3 cellular contexts compared by ENCODE assay signal in the genomic region with DNA sequence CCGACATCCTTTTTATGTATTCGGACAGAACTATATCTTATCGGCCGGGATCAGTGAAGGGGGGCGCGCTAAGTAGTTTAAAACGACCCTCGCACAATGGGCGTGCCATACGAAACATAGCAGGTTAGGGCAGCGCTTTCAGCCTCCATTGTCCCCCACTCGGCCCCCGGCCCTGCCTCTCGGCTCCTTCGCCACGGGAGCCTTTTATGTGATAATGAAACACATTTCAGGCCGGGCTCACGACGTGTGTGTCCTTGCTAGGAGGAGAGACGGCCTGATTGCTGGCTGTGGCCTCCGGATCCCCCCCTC.
TF ChIP-seq lines count a peak whose summit lies in the region.

No MANE protein-coding gene starts in this region.

TF ChIP-seq in SK-N-SH, 30 proteins besides CTCF, POLR2A, EP300 and RAD21:
- TF ChIP-seq CHD2 (IDR thresholded peaks at IDR 0.05; ENCODE audit: low read length, partially characterized antibody) (no peak), NFIC (IDR thresholded peaks at IDR 0.05; ENCODE audit: borderline replicate concordance) (no peak), RFX5 (IDR thresholded peaks at IDR 0.05; ENCODE audit: low read length) (no peak)
TF ChIP-seq in SK-N-SH: peak in this region for 0.

TF ChIP-seq in SK-N-SH treated with all-trans-retinoic acid at 6 μM for 48 hours, 23 proteins besides CTCF, POLR2A, EP300 and RAD21:
- TF ChIP-seq OSR1 (CRISPR knock-in tag; IDR thresholded peaks at IDR 0.05): no peak
- TF ChIP-seq, protein P1, sequence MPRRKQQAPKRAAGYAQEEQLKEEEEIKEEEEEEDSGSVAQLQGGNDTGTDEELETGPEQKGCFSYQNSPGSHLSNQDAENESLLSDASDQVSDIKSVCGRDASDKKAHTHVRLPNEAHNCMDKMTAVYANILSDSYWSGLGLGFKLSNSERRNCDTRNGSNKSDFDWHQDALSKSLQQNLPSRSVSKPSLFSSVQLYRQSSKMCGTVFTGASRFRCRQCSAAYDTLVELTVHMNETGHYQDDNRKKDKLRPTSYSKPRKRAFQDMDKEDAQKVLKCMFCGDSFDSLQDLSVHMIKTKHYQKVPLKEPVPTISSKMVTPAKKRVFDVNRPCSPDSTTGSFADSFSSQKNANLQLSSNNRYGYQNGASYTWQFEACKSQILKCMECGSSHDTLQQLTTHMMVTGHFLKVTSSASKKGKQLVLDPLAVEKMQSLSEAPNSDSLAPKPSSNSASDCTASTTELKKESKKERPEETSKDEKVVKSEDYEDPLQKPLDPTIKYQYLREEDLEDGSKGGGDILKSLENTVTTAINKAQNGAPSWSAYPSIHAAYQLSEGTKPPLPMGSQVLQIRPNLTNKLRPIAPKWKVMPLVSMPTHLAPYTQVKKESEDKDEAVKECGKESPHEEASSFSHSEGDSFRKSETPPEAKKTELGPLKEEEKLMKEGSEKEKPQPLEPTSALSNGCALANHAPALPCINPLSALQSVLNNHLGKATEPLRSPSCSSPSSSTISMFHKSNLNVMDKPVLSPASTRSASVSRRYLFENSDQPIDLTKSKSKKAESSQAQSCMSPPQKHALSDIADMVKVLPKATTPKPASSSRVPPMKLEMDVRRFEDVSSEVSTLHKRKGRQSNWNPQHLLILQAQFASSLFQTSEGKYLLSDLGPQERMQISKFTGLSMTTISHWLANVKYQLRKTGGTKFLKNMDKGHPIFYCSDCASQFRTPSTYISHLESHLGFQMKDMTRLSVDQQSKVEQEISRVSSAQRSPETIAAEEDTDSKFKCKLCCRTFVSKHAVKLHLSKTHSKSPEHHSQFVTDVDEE (CRISPR knock-in tag; IDR thresholded peaks at IDR 0.05): no peak
- TF ChIP-seq, protein P2, sequence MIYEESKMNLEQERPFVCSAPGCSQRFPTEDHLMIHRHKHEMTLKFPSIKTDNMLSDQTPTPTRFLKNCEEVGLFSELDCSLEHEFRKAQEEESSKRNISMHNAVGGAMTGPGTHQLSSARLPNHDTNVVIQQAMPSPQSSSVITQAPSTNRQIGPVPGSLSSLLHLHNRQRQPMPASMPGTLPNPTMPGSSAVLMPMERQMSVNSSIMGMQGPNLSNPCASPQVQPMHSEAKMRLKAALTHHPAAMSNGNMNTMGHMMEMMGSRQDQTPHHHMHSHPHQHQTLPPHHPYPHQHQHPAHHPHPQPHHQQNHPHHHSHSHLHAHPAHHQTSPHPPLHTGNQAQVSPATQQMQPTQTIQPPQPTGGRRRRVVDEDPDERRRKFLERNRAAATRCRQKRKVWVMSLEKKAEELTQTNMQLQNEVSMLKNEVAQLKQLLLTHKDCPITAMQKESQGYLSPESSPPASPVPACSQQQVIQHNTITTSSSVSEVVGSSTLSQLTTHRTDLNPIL (CRISPR knock-in tag; IDR thresholded peaks at IDR 0.05; ENCODE audit: low read depth): no peak
- TF ChIP-seq, protein P3, sequence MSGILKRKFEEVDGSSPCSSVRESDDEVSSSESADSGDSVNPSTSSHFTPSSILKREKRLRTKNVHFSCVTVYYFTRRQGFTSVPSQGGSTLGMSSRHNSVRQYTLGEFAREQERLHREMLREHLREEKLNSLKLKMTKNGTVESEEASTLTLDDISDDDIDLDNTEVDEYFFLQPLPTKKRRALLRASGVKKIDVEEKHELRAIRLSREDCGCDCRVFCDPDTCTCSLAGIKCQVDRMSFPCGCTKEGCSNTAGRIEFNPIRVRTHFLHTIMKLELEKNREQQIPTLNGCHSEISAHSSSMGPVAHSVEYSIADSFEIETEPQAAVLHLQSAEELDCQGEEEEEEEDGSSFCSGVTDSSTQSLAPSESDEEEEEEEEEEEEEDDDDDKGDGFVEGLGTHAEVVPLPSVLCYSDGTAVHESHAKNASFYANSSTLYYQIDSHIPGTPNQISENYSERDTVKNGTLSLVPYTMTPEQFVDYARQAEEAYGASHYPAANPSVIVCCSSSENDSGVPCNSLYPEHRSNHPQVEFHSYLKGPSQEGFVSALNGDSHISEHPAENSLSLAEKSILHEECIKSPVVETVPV (CRISPR knock-in tag; IDR thresholded peaks at IDR 0.05): no peak
- no peak for TF ChIP-seq ZFP30 (CRISPR knock-in tag; IDR thresholded peaks at IDR 0.05)
- no peak for TF ChIP-seq PPARA (CRISPR knock-in tag; IDR thresholded peaks at IDR 0.05; ENCODE audit: borderline replicate concordance)
- TF ChIP-seq ARNTL (CRISPR knock-in tag; IDR thresholded peaks at IDR 0.05; ENCODE audit: borderline replicate concordance, low read depth): no peak
- TF ChIP-seq, protein P4, sequence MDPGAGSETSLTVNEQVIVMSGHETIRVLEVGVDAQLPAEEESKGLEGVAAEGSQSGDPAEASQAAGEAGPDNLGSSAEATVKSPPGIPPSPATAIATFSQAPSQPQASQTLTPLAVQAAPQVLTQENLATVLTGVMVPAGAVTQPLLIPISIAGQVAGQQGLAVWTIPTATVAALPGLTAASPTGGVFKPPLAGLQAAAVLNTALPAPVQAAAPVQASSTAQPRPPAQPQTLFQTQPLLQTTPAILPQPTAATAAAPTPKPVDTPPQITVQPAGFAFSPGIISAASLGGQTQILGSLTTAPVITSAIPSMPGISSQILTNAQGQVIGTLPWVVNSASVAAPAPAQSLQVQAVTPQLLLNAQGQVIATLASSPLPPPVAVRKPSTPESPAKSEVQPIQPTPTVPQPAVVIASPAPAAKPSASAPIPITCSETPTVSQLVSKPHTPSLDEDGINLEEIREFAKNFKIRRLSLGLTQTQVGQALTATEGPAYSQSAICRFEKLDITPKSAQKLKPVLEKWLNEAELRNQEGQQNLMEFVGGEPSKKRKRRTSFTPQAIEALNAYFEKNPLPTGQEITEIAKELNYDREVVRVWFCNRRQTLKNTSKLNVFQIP (CRISPR knock-in tag; IDR thresholded peaks at IDR 0.05; ENCODE audit: borderline replicate concordance, low read depth): no peak

TF ChIP-seq in H1, 55 proteins besides CTCF, POLR2A, EP300 and RAD21:
- TF ChIP-seq, protein P5, sequence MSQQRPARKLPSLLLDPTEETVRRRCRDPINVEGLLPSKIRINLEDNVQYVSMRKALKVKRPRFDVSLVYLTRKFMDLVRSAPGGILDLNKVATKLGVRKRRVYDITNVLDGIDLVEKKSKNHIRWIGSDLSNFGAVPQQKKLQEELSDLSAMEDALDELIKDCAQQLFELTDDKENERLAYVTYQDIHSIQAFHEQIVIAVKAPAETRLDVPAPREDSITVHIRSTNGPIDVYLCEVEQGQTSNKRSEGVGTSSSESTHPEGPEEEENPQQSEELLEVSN (IDR thresholded peaks at IDR 0.05): no peak
- TF ChIP-seq SIX5 (IDR thresholded peaks at IDR 0.05; ENCODE audit: low read depth, low read length) (no peak), YY1 (IDR thresholded peaks at IDR 0.05; ENCODE audit: low read depth, low read length) (peak; percentile 71; the same call in 1 of the 2 replicates), CHD2 (IDR thresholded peaks at IDR 0.05; ENCODE audit: low read length) (no peak), TCF12 (IDR thresholded peaks at IDR 0.05; ENCODE audit: low read depth, low read length) (peak; percentile 78; the same call in 1 of the 2 replicates), RXRA (IDR thresholded peaks at IDR 0.05; ENCODE audit: insufficient read depth, low read depth, low read length) (no peak), JUND (IDR thresholded peaks at IDR 0.05; ENCODE audit: low read length) (no peak), FOSL1 (IDR thresholded peaks at IDR 0.05; ENCODE audit: insufficient read depth, low read depth, low read length) (no peak), NANOG (IDR thresholded peaks at IDR 0.05; ENCODE audit: insufficient read depth, low read depth, low read length, poor library complexity, severe bottlenecking) (peak; percentile 95), MAFK (IDR thresholded peaks at IDR 0.05; ENCODE audit: low read depth, low read length) (no peak), PHF8 (conservative IDR thresholded peaks at IDR 0.05; ENCODE audit: low read depth, low read length) (no peak), POLR2AphosphoS5 (IDR thresholded peaks at IDR 0.05; ENCODE audit: low read depth, low read length) (peak; percentile 45; the same call in 1 of the 2 replicates), HDAC2 (IDR thresholded peaks at IDR 0.05; ENCODE audit: borderline replicate concordance in 1 of 2, low read depth in 2 of 2, low read length in 2 of 2) (no peak; a peak in 1 of 4 replicates), RFX5 (IDR thresholded peaks at IDR 0.05; ENCODE audit: borderline replicate concordance, low read depth, low read length) (no peak), BRCA1 (IDR thresholded peaks at IDR 0.05; ENCODE audit: low read depth, low read length) (no peak), KDM4A (IDR thresholded peaks at IDR 0.05; ENCODE audit: low read depth, low read length, severe bottlenecking) (no peak), BCL11A (IDR thresholded peaks at IDR 0.05; ENCODE audit: low read depth in 2 of 2, low read length in 2 of 2) (peak in 1 of 2 experiments; percentile 35), ZNF274 (IDR thresholded peaks at IDR 0.05; ENCODE audit: borderline replicate concordance, extremely low read depth, low read length) (no peak), KDM1A (IDR thresholded peaks at IDR 0.05; ENCODE audit: borderline replicate concordance, low read length) (no peak), CREB1 (IDR thresholded peaks at IDR 0.05) (no peak), SP2 (IDR thresholded peaks at IDR 0.05; ENCODE audit: low read length) (no peak), GABPA (IDR thresholded peaks at IDR 0.05; ENCODE audit: borderline replicate concordance, insufficient read depth, low read length) (no peak), TEAD4 (IDR thresholded peaks at IDR 0.05; ENCODE audit: low read depth, low read length) (0 out of 2 replicates have a peak, but pooled peaks have one; percentile 38), TBP (IDR thresholded peaks at IDR 0.05; ENCODE audit: low read depth, low read length) (no peak), CTBP2 (IDR thresholded peaks at IDR 0.05; ENCODE audit: borderline replicate concordance, insufficient read depth, insufficient read length, low read length) (peak; percentile 96), ASH2L (IDR thresholded peaks at IDR 0.05; ENCODE audit: low read length) (no peak), TAF1 (IDR thresholded peaks at IDR 0.05; ENCODE audit: low read depth, low read length) (no peak), HDAC6 (IDR thresholded peaks at IDR 0.05; ENCODE audit: low read depth, low read length) (no peak)
- TF ChIP-seq, protein P6, sequence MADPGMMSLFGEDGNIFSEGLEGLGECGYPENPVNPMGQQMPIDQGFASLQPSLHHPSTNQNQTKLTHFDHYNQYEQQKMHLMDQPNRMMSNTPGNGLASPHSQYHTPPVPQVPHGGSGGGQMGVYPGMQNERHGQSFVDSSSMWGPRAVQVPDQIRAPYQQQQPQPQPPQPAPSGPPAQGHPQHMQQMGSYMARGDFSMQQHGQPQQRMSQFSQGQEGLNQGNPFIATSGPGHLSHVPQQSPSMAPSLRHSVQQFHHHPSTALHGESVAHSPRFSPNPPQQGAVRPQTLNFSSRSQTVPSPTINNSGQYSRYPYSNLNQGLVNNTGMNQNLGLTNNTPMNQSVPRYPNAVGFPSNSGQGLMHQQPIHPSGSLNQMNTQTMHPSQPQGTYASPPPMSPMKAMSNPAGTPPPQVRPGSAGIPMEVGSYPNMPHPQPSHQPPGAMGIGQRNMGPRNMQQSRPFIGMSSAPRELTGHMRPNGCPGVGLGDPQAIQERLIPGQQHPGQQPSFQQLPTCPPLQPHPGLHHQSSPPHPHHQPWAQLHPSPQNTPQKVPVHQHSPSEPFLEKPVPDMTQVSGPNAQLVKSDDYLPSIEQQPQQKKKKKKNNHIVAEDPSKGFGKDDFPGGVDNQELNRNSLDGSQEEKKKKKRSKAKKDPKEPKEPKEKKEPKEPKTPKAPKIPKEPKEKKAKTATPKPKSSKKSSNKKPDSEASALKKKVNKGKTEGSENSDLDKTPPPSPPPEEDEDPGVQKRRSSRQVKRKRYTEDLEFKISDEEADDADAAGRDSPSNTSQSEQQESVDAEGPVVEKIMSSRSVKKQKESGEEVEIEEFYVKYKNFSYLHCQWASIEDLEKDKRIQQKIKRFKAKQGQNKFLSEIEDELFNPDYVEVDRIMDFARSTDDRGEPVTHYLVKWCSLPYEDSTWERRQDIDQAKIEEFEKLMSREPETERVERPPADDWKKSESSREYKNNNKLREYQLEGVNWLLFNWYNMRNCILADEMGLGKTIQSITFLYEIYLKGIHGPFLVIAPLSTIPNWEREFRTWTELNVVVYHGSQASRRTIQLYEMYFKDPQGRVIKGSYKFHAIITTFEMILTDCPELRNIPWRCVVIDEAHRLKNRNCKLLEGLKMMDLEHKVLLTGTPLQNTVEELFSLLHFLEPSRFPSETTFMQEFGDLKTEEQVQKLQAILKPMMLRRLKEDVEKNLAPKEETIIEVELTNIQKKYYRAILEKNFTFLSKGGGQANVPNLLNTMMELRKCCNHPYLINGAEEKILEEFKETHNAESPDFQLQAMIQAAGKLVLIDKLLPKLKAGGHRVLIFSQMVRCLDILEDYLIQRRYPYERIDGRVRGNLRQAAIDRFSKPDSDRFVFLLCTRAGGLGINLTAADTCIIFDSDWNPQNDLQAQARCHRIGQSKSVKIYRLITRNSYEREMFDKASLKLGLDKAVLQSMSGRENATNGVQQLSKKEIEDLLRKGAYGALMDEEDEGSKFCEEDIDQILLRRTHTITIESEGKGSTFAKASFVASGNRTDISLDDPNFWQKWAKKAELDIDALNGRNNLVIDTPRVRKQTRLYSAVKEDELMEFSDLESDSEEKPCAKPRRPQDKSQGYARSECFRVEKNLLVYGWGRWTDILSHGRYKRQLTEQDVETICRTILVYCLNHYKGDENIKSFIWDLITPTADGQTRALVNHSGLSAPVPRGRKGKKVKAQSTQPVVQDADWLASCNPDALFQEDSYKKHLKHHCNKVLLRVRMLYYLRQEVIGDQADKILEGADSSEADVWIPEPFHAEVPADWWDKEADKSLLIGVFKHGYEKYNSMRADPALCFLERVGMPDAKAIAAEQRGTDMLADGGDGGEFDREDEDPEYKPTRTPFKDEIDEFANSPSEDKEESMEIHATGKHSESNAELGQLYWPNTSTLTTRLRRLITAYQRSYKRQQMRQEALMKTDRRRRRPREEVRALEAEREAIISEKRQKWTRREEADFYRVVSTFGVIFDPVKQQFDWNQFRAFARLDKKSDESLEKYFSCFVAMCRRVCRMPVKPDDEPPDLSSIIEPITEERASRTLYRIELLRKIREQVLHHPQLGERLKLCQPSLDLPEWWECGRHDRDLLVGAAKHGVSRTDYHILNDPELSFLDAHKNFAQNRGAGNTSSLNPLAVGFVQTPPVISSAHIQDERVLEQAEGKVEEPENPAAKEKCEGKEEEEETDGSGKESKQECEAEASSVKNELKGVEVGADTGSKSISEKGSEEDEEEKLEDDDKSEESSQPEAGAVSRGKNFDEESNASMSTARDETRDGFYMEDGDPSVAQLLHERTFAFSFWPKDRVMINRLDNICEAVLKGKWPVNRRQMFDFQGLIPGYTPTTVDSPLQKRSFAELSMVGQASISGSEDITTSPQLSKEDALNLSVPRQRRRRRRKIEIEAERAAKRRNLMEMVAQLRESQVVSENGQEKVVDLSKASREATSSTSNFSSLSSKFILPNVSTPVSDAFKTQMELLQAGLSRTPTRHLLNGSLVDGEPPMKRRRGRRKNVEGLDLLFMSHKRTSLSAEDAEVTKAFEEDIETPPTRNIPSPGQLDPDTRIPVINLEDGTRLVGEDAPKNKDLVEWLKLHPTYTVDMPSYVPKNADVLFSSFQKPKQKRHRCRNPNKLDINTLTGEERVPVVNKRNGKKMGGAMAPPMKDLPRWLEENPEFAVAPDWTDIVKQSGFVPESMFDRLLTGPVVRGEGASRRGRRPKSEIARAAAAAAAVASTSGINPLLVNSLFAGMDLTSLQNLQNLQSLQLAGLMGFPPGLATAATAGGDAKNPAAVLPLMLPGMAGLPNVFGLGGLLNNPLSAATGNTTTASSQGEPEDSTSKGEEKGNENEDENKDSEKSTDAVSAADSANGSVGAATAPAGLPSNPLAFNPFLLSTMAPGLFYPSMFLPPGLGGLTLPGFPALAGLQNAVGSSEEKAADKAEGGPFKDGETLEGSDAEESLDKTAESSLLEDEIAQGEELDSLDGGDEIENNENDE (IDR thresholded peaks at IDR 0.05; ENCODE audit: insufficient replicate concordance, low read length): no peak
